28 cellular contexts compared by ENCODE assay signal in the genomic region with DNA sequence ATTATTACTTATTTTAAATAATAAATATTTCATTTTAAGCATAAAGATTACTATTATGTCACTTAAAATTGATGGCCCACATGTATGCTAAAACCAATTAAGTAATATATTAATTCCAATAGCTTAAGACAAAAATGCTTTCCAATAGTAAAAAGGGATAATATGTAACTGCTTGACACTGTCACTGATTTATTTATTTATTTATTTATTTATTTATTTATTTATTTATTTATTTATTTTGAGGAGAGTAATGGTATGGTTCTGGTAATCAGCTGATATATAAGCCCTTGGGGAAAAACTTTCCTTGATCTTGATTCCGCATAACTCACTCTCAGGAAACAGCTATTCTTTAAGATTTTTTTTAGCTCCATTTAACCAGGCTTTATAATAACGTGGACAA.
"Had no signal": no experiment of that assay in that cellular context is flagged by ENCODE, and none has a peak within 500 bp of the region (broad histone marks: within the 10 kb centered on the region; RNA-seq: fewer than 3 reads in every experiment).

No MANE protein-coding gene starts in this region.

- H3K27me3 Mint-ChIP-seq: stimulated activated naive B cell treated with anti-CD40 and anti-IgM and Interleukin-4, amounts not matched to agents 10 μg/mL and 1 μg/mL and 100 μg/mL, for 72 hours; stimulated activated naive CD8-positive, alpha-beta T cell treated with anti-CD3 and anti-CD28 coated beads, Interleukin-15, Interleukin-2, amounts not matched to agents 100 ng/mL and 50 ng/mL, for 24 hours had no signal

- H3K27ac ChIP-seq: neural progenitor cell, neutrophil, pancreas, prostate gland, right atrium auricular region, right lobe of liver, sigmoid colon, stomach, thoracic aorta, thyroid gland, tibial nerve, upper lobe of left lung, vagina had no signal

- DNase-seq: natural killer cell; nucleus accumbens; pancreas; retina; right lobe of liver; sigmoid colon; small intestine; stimulated activated CD4-positive, alpha-beta T cell treated with anti-CD3 and anti-CD28 coated beads, Interleukin-15, amount 100 ng/mL, for 24 hours; stimulated activated CD4-positive, alpha-beta T cell treated with anti-CD3 and anti-CD28 coated beads, Interleukin-2, amount 100 ng/mL, for 24 hours; stimulated activated CD4-positive, alpha-beta T cell treated with anti-CD3 and anti-CD28 coated beads, Interleukin-2, amount 100 ng/mL, for 48 hours; stimulated activated CD4-positive, alpha-beta T cell treated with anti-CD3 and anti-CD28 coated beads, Interleukin-4, amount 100 ng/mL, for 24 hours; stimulated activated naive B cell treated with anti-CD40 and anti-IgM and Interleukin-4, amounts not matched to agents 10 μg/mL and 1 μg/mL and 100 μg/mL, for 72 hours; stimulated activated naive CD4-positive, alpha-beta T cell treated with Interleukin-2 at 50 U/mL for 16 hours; stomach; thyroid gland; trophoblast cell; upper lobe of left lung had no signal

- H3K4me1 ChIP-seq: pancreas, prostate gland, right atrium auricular region, right lobe of liver, sigmoid colon, stomach, thyroid gland, tibial nerve, upper lobe of left lung, vagina had no signal

- H3K9me3 ChIP-seq: neutrophil, pancreas, prostate gland, right atrium auricular region, right lobe of liver, sigmoid colon, stomach, thoracic aorta, thyroid gland, vagina had no signal

- ATAC-seq: natural killer cell; pancreas; right lobe of liver; stimulated activated effector memory CD8-positive, alpha-beta T cell treated with anti-CD3 and anti-CD28 coated beads, Interleukin-12 subunit alpha, Interleukin-12 subunit beta, amount 100 ng/mL, for 72 hours; stimulated activated naive B cell treated with anti-CD40 and anti-IgM and Interleukin-4, amounts not matched to agents 10 μg/mL and 1 μg/mL and 100 μg/mL, for 72 hours had no signal

- H3K4me3 ChIP-seq: neural progenitor cell, pancreas, prostate gland, right atrium auricular region, right lobe of liver, sigmoid colon, stomach, thoracic aorta, thyroid gland, tibial nerve, upper lobe of left lung, vagina had no signal

- FAIRE-seq: pancreas, small intestine, urothelium cell line had no signal

- H3K4me1 Mint-ChIP-seq: natural killer cell; nephron; stimulated activated effector memory CD8-positive, alpha-beta T cell treated with anti-CD3 and anti-CD28 coated beads, Interleukin-12 subunit alpha, Interleukin-12 subunit beta, amount 100 ng/mL, for 72 hours; stimulated activated naive B cell treated with anti-CD40 and anti-IgM and Interleukin-4, amounts not matched to agents 10 μg/mL and 1 μg/mL and 100 μg/mL, for 72 hours had no signal

- H3K36me3 Mint-ChIP-seq: natural killer cell; neural progenitor cell; stimulated activated effector memory CD8-positive, alpha-beta T cell treated with anti-CD3 and anti-CD28 coated beads, Interleukin-12 subunit alpha, Interleukin-12 subunit beta, amount 100 ng/mL, for 72 hours; stimulated activated naive B cell treated with anti-CD40 and anti-IgM and Interleukin-4, amounts not matched to agents 10 μg/mL and 1 μg/mL and 100 μg/mL, for 72 hours had no signal

- H3K9me3 Mint-ChIP-seq: stimulated activated effector memory CD8-positive, alpha-beta T cell treated with anti-CD3 and anti-CD28 coated beads, Interleukin-12 subunit alpha, Interleukin-12 subunit beta, amount 100 ng/mL, for 72 hours had no signal

- H3K27ac Mint-ChIP-seq: natural killer cell; nephron; neural progenitor cell; stimulated activated effector memory CD8-positive, alpha-beta T cell treated with anti-CD3 and anti-CD28 coated beads, Interleukin-12 subunit alpha, Interleukin-12 subunit beta, amount 100 ng/mL, for 72 hours; stimulated activated naive B cell treated with anti-CD40 and anti-IgM and Interleukin-4, amounts not matched to agents 10 μg/mL and 1 μg/mL and 100 μg/mL, for 72 hours; stimulated activated naive CD8-positive, alpha-beta T cell treated with anti-CD3 and anti-CD28 coated beads, Interleukin-15, Interleukin-2, amounts not matched to agents 100 ng/mL and 50 ng/mL, for 24 hours had no signal

- H3K36me3 ChIP-seq: neural progenitor cell, neutrophil, pancreas, prostate gland, right atrium auricular region, right lobe of liver, sigmoid colon, stomach, thoracic aorta, thyroid gland, tibial nerve, upper lobe of left lung, vagina had no signal

- H3K4me3 Mint-ChIP-seq: natural killer cell; nephron; neural progenitor cell; stimulated activated effector memory CD8-positive, alpha-beta T cell treated with anti-CD3 and anti-CD28 coated beads, Interleukin-12 subunit alpha, Interleukin-12 subunit beta, amount 100 ng/mL, for 72 hours; stimulated activated naive B cell treated with anti-CD40 and anti-IgM and Interleukin-4, amounts not matched to agents 10 μg/mL and 1 μg/mL and 100 μg/mL, for 72 hours; stimulated activated naive CD8-positive, alpha-beta T cell treated with anti-CD3 and anti-CD28 coated beads, Interleukin-15, Interleukin-2, amounts not matched to agents 100 ng/mL and 50 ng/mL, for 24 hours had no signal

- H2AFZ ChIP-seq: neural progenitor cell had no signal

- H3K9ac ChIP-seq: neural progenitor cell had no signal

- H3K27me3 ChIP-seq: neural progenitor cell, neutrophil, pancreas, right atrium auricular region, right lobe of liver, sigmoid colon, stomach, thyroid gland, tibial nerve, upper lobe of left lung, vagina had no signal

- H3K4me2 ChIP-seq: neural progenitor cell had no signal
